In genomic region chr6:127266892-127267741, GRCh38 we compare ENCODE assay signal across 8 cellular contexts. TPM values are rescaled to one million over a fixed set of nuclear protein-coding genes. Genes with fewer than 3 reads are reported as not detected.
A peak's percentile ranks its signal among the peaks of the same experiment; 100 is the strongest.
DNase-seq lines count a peak whose midpoint lies in the region; ATAC-seq and TF ChIP-seq lines count a peak whose summit lies in the region.

No MANE protein-coding gene starts in this region.

- peak overlapping the region; percentile 100 for H3K27ac ChIP-seq in left ventricle myocardium inferior (replicated peaks)

- H3K36me3 Mint-ChIP-seq in IgD-negative memory B cell: no peaks in the 10 kb centered on the region
- peaks cover 5% of the 10 kb centered on the region for H3K36me3 Mint-ChIP-seq in activated naive CD8-positive, alpha-beta T cell treated with anti-CD3 and anti-CD28 coated beads, Interleukin-2, amount 50 U/mL, for 24 hours (ENCODE audit: low read depth)

- TF ChIP-seq CTCF in left ventricle myocardium inferior (IDR thresholded peaks at IDR 0.05; ENCODE audit: borderline replicate concordance): no peak

- no peaks in the 10 kb centered on the region for H3K9me3 ChIP-seq in ES-I3 (ENCODE audit: control insufficient read depth, insufficient read depth, low read length)
- no peaks in the 10 kb centered on the region for H3K9me3 ChIP-seq in left ventricle myocardium inferior (replicated peaks)

- H3K9me3 Mint-ChIP-seq in IgD-negative memory B cell: peaks cover 0 to 2% (median 0%) of the 10 kb centered on the region in 3 donors
- no peaks in the 10 kb centered on the region for H3K9me3 Mint-ChIP-seq in activated naive CD8-positive, alpha-beta T cell treated with anti-CD3 and anti-CD28 coated beads, Interleukin-2, amount 50 U/mL, for 24 hours

- DNase-seq in SW 1271 (lab: John Stamatoyannopoulos, UW) (peak; percentile 12 to 51), left ventricle myocardium inferior (peak; percentile 64), retina (peak; percentile 96), COR-L47 (lab: John Stamatoyannopoulos, UW) (no peak)
- DNase-seq in activated naive CD8-positive, alpha-beta T cell treated with anti-CD3 and anti-CD28 coated beads, Interleukin-2, amount 50 U/mL, for 24 hours: peak; percentile 60

- no peaks in the 10 kb centered on the region for H3K36me3 ChIP-seq in ES-I3 (ENCODE audit: insufficient read depth, low read length)
- no peaks in the 10 kb centered on the region for H3K36me3 ChIP-seq in left ventricle myocardium inferior

- H3K9ac ChIP-seq in ES-I3 (ENCODE audit: low read depth, low read length): peak overlapping the region; percentile 99

- peaks cover 2% of the 10 kb centered on the region for H3K27me3 Mint-ChIP-seq in IgD-negative memory B cell
- no peaks in the 10 kb centered on the region for H3K27me3 Mint-ChIP-seq in activated naive CD8-positive, alpha-beta T cell treated with anti-CD3 and anti-CD28 coated beads, Interleukin-2, amount 50 U/mL, for 24 hours

- intact Hi-C loops in left ventricle myocardium inferior (cut with micrococcal nuclease): no loop called here

- peak overlapping the region; percentile 96 to 100 (median 98) for H3K4me3 Mint-ChIP-seq in IgD-negative memory B cell
- H3K4me3 Mint-ChIP-seq in activated naive CD8-positive, alpha-beta T cell treated with anti-CD3 and anti-CD28 coated beads, Interleukin-2, amount 50 U/mL, for 24 hours: peak overlapping the region; percentile 99

- H3K27ac Mint-ChIP-seq in IgD-negative memory B cell: peak overlapping the region; percentile 88 to 100 (median 94)
- peak overlapping the region; percentile 98 for H3K27ac Mint-ChIP-seq in activated naive CD8-positive, alpha-beta T cell treated with anti-CD3 and anti-CD28 coated beads, Interleukin-2, amount 50 U/mL, for 24 hours

- no peaks in the 10 kb centered on the region for H3K27me3 ChIP-seq in left ventricle myocardium inferior (ENCODE audit: low read depth)

- peaks cover 31 to 32% (median 31%) of the 10 kb centered on the region in 3 donors for H3K4me1 Mint-ChIP-seq in IgD-negative memory B cell
- peaks cover 34% of the 10 kb centered on the region for H3K4me1 Mint-ChIP-seq in activated naive CD8-positive, alpha-beta T cell treated with anti-CD3 and anti-CD28 coated beads, Interleukin-2, amount 50 U/mL, for 24 hours

- ATAC-seq in GM21619 (IDR thresholded peaks at IDR 0.05; ENCODE audit: unreplicated experiment): peak; percentile 69
- peak; percentile 77 for ATAC-seq in activated naive CD8-positive, alpha-beta T cell treated with anti-CD3 and anti-CD28 coated beads, Interleukin-2, amount 50 U/mL, for 24 hours

- H3K4me1 ChIP-seq in ES-I3 (ENCODE audit: insufficient read depth, low read length) (no peaks in the 10 kb centered on the region), left ventricle myocardium inferior (peaks cover 65% of the 10 kb centered on the region)

- peak overlapping the region; percentile 94 for H3K4me3 ChIP-seq in left ventricle myocardium inferior

RNA-seq across cellular contexts. Expression of gene RNF146, which starts 0.5 kb away (rescaled TPM):
- polyA plus RNA-seq in IgD-negative memory B cell: 16.4 TPM
- total RNA-seq in left ventricle myocardium inferior: 48.7 TPM
